ENCODE assay signal across 8 cellular contexts in genomic region chr12:93442411-93443340, GRCh38. TPM values are rescaled to one million over a fixed set of nuclear protein-coding genes. Genes with fewer than 3 reads are reported as not detected.
DNase-seq lines count a peak whose midpoint lies in the region; ATAC-seq, FAIRE-seq and TF ChIP-seq lines count a peak whose summit lies in the region.

No MANE protein-coding gene starts in this region.

- peak overlapping the region; percentile 82 for H3K4me3 ChIP-seq in RWPE2 (ENCODE audit: severe bottlenecking)
- H3K4me3 ChIP-seq in esophagus squamous epithelium: peak overlapping the region; percentile 78 to 99 (median 90)
- peak overlapping the region; percentile 74 to 99 (median 90) for H3K4me3 ChIP-seq in pancreas

- peak; percentile 7; the same call in 1 of the 3 replicates for ATAC-seq in RWPE2 (ENCODE audit: low read depth)
- ATAC-seq in pancreas: peak; percentile 1 to 10 (median 4)
- ATAC-seq in HG02970 (IDR thresholded peaks at IDR 0.05; ENCODE audit: low FRiP score, unreplicated experiment): no peak

- H3K36me3 ChIP-seq in RWPE2 (ENCODE audit: low read depth) (no peaks in the 10 kb centered on the region), esophagus squamous epithelium (no peaks in the 10 kb centered on the region), pancreas (no peaks in the 10 kb centered on the region)

- DNase-seq in GM12891 (ENCODE audit: insufficient read length, low spot score) (no peak), RWPE2 (ENCODE audit: low spot score) (no peak), esophagus squamous epithelium (lab: John Stamatoyannopoulos, UW) (no peak), pancreas (no peak), NCI-H1092 treated with DMSO at 0.1 percent for 48 hours (lab: John Stamatoyannopoulos, UW) (no peak), medulla oblongata (ENCODE audit: extremely low spot score) (no peak), superior temporal gyrus (ENCODE audit: extremely low spot score) (no peak)

- intact Hi-C loops in esophagus squamous epithelium (cut with DNase I) (no loop called here), pancreas (cut with DNase I) (no loop called here)

- 5 to 8% methylated on average over 18 to 19 of the region's 19 CpGs for WGBS in esophagus squamous epithelium, 2 donors
- 4 to 6% methylated on average over 19 of the region's 19 CpGs for WGBS in pancreas, 2 donors

- TF ChIP-seq CTCF in RWPE2 (IDR thresholded peaks at IDR 0.05; ENCODE audit: poor library complexity, severe bottlenecking) (no peak), esophagus squamous epithelium (IDR thresholded peaks at IDR 0.05) (peak in 1 of 6 experiments; percentile 10), pancreas (IDR thresholded peaks at IDR 0.05) (no peak)

- TF ChIP-seq POLR2A in GM12891 (IDR thresholded peaks at IDR 0.05; ENCODE audit: low read depth, low read length) (no peak; the same call in 1 of the 2 replicates), esophagus squamous epithelium (IDR thresholded peaks at IDR 0.05) (no peak)

- FAIRE-seq in GM12891 (lab: Jason Lieb, UNC) (peak; percentile 41), pancreas (lab: Jason Lieb, UNC) (no peak)

- H3K27me3 ChIP-seq in RWPE2 (ENCODE audit: insufficient read depth, poor library complexity, severe bottlenecking): no peaks in the 10 kb centered on the region
- H3K27me3 ChIP-seq in esophagus squamous epithelium: no peaks in the 10 kb centered on the region
- no peaks in the 10 kb centered on the region for H3K27me3 ChIP-seq in pancreas

- H3K4me1 ChIP-seq in RWPE2 (ENCODE audit: insufficient read depth, poor library complexity, severe bottlenecking) (peaks cover 14% of the 10 kb centered on the region), esophagus squamous epithelium (peaks cover 23 to 53% (median 24%) of the 10 kb centered on the region in 3 donors), pancreas (peaks cover 0 to 19% (median 19%) of the 10 kb centered on the region in 3 donors)

- H3K9me3 ChIP-seq in RWPE2 (ENCODE audit: severe bottlenecking): no peaks in the 10 kb centered on the region
- H3K9me3 ChIP-seq in esophagus squamous epithelium: no peaks in the 10 kb centered on the region
- no peaks in the 10 kb centered on the region for H3K9me3 ChIP-seq in pancreas

- H3K27ac ChIP-seq in RWPE2 (ENCODE audit: poor library complexity, severe bottlenecking) (peak overlapping the region; percentile 78), esophagus squamous epithelium (peak overlapping the region; percentile 96 to 98 (median 98)), pancreas (peak overlapping the region; percentile 83 to 89 (median 84))

TF ChIP-seq in GM12891, 5 proteins besides CTCF, POLR2A, EP300 and RAD21:
- TF ChIP-seq POLR2AphosphoS5 (IDR thresholded peaks at IDR 0.05; ENCODE audit: low read depth, low read length): no peak
- no peak for TF ChIP-seq PAX5 (IDR thresholded peaks at IDR 0.05; ENCODE audit: insufficient read depth, low read length, severe bottlenecking)
- TF ChIP-seq TAF1 (IDR thresholded peaks at IDR 0.05; ENCODE audit: low read depth, low read length): no peak
- no peak for TF ChIP-seq POU2F2 (IDR thresholded peaks at IDR 0.05; ENCODE audit: low read depth, low read length)
- no peak for TF ChIP-seq SPI1 (IDR thresholded peaks at IDR 0.05; ENCODE audit: low read depth, low read length)

RNA-seq across cellular contexts. Expression of gene UBE2N, which starts 0.9 kb away (rescaled TPM):
- polyA plus RNA-seq in GM12891 (2012; ENCODE audit: low read depth, missing spikeins): 189 TPM
- total RNA-seq in esophagus squamous epithelium: 10 to 100 TPM; 32.6 to 52.8 (median 43.3) TPM
- total RNA-seq in pancreas: 10 to 100 TPM; 14.7 to 33.2 (median 21.5) TPM
- polyA plus RNA-seq in pancreas: 10 to 100 TPM; 18.3 to 32.7 TPM

RNA-seq across cellular contexts. Expression of gene MRPL42, which starts 24.6 kb away (rescaled TPM):
- polyA plus RNA-seq in GM12891 (2012; ENCODE audit: low read depth, missing spikeins): 45.4 TPM
- total RNA-seq in esophagus squamous epithelium (10 to 100 TPM; 22.9 to 59.9 (median 43.4) TPM), pancreas (10 to 100 TPM; 12.1 to 28.6 (median 22.8) TPM)
- 10 to 100 TPM; 11.8 to 23.8 TPM for polyA plus RNA-seq in pancreas
